Comparison of ENCODE assay signal across 8 cellular contexts in genomic region chr1:85465099-85465790, GRCh38. TPM values are rescaled to one million over a fixed set of nuclear protein-coding genes. Genes with fewer than 3 reads are reported as not detected.
DNase-seq lines count a peak whose midpoint lies in the region; ATAC-seq, FAIRE-seq and TF ChIP-seq lines count a peak whose summit lies in the region.

TSS of gene DDAH1 (minus strand) at chr1:85465159. CDS start at chr1:85465045, 114 bp downstream.

- ATAC-seq in GM19438 (IDR thresholded peaks at IDR 0.05; ENCODE audit: low read depth, unreplicated experiment) = peak; percentile 46
- peak; percentile 77 for ATAC-seq in left lung
- peak; percentile 63 for ATAC-seq in stimulated activated effector memory CD8-positive, alpha-beta T cell treated with anti-CD3 and anti-CD28 coated beads, Interleukin-12 subunit alpha, Interleukin-12 subunit beta, amount 100 ng/mL, for 72 hours
- no peak for ATAC-seq in HG03378 (IDR thresholded peaks at IDR 0.05; ENCODE audit: unreplicated experiment)

- intact Hi-C loops in dorsolateral prefrontal cortex (cut with DNase I) = loop anchor here (2.0 to 10.0 kb wide), 4 partner anchors 112 to 240 kb away; partner anchors contain the start of genes BCL10 (in 1 of the 2) and ZNHIT6 (in 1 of the 2)
- intact Hi-C loops in left lung (cut with DNase I) = no loop called here

- H3K4me1 ChIP-seq in left lung = peaks cover 0 to 21% of the 10 kb centered on the region in 2 donors

- no peak for FAIRE-seq in HTR-8/SVneo (lab: Jason Lieb, UNC)

- peaks cover 3% of the 10 kb centered on the region for H3K9me3 Mint-ChIP-seq in stimulated activated effector memory CD8-positive, alpha-beta T cell treated with anti-CD3 and anti-CD28 coated beads, Interleukin-12 subunit alpha, Interleukin-12 subunit beta, amount 100 ng/mL, for 72 hours

- H3K27ac ChIP-seq in SK-N-MC = no peak within 1 kb of the TSS
- H3K27ac ChIP-seq in dorsolateral prefrontal cortex = peak within 1 kb of the TSS in 52 of 59 donors; percentile 24 to 89 (median 78)
- H3K27ac ChIP-seq in left lung = peak within 1 kb of the TSS; percentile 80 to 82

- TF ChIP-seq CTCF in dorsolateral prefrontal cortex (IDR thresholded peaks at IDR 0.05 in 54 of 56, conservative IDR thresholded peaks at IDR 0.05 in 2 of 56; ENCODE audit: low read depth in 1 of 56, partially characterized antibody in 56 of 56) (peak in 2 of 56 donors; percentile 12 to 13), left lung (IDR thresholded peaks at IDR 0.05) (no peak)

- H3K9ac ChIP-seq in SK-N-MC (ENCODE audit: insufficient read length) = peak within 1 kb of the TSS; percentile 59

- H3K4me3 Mint-ChIP-seq in stimulated activated effector memory CD8-positive, alpha-beta T cell treated with anti-CD3 and anti-CD28 coated beads, Interleukin-12 subunit alpha, Interleukin-12 subunit beta, amount 100 ng/mL, for 72 hours = peak within 1 kb of the TSS; percentile 29

- no peak within 1 kb of the TSS for H3K27ac Mint-ChIP-seq in stimulated activated effector memory CD8-positive, alpha-beta T cell treated with anti-CD3 and anti-CD28 coated beads, Interleukin-12 subunit alpha, Interleukin-12 subunit beta, amount 100 ng/mL, for 72 hours

- H3K27me3 ChIP-seq in dorsolateral prefrontal cortex (no peaks in the 10 kb centered on the region), left lung (peaks cover 0 to 28% of the 10 kb centered on the region in 2 donors)

- H3K4me1 Mint-ChIP-seq in stimulated activated effector memory CD8-positive, alpha-beta T cell treated with anti-CD3 and anti-CD28 coated beads, Interleukin-12 subunit alpha, Interleukin-12 subunit beta, amount 100 ng/mL, for 72 hours = no peaks in the 10 kb centered on the region

- H3K36me3 Mint-ChIP-seq in stimulated activated effector memory CD8-positive, alpha-beta T cell treated with anti-CD3 and anti-CD28 coated beads, Interleukin-12 subunit alpha, Interleukin-12 subunit beta, amount 100 ng/mL, for 72 hours = no peaks in the 10 kb centered on the region

- H3K9me3 ChIP-seq in SK-N-MC (ENCODE audit: low read depth, low read length) (no peaks in the 10 kb centered on the region), left lung (no peaks in the 10 kb centered on the region)

- no peaks in the 10 kb centered on the region for H3K36me3 ChIP-seq in SK-N-MC (ENCODE audit: insufficient read depth, low read length)
- H3K36me3 ChIP-seq in left lung = no peaks in the 10 kb centered on the region

- H3K4me3 ChIP-seq in SK-N-MC (peak within 1 kb of the TSS; percentile 94), dorsolateral prefrontal cortex (peak within 1 kb of the TSS; percentile 55 to 85 (median 72)), left lung (peak within 1 kb of the TSS; percentile 58 to 68)

- DNase-seq in DMS 273 (lab: John Stamatoyannopoulos, UW; ENCODE audit: unreplicated experiment) (peak; percentile 91), HTR-8/SVneo (ENCODE audit: insufficient read length, low spot score) (peak; percentile 51), SK-N-MC (ENCODE audit: low read depth, low spot score) (no peak), dorsolateral prefrontal cortex (peak in 8 of 10 donors; percentile 36 to 74 (median 49)), left lung (peak; percentile 77 to 87)
- no peak for DNase-seq in stimulated activated effector memory CD8-positive, alpha-beta T cell treated with anti-CD3 and anti-CD28 coated beads, Interleukin-12 subunit alpha, Interleukin-12 subunit beta, amount 100 ng/mL, for 72 hours (ENCODE audit: low spot score in 2 of 2)

RNA-seq across cellular contexts. Expression of gene DDAH1, which starts in this region (rescaled TPM):
- total RNA-seq in dorsolateral prefrontal cortex (100 to 1,000 TPM in 116 of 120 experiments, 10 to 100 TPM in 4; 76.1 to 218 (median 142) TPM), left lung (100 to 1,000 TPM in 1 of 2 donors, 10 to 100 TPM in 1; 71.5 to 121 TPM)

Comparison
In these comparisons a context has a peak if more than half of its experiments do, and no peak if none do; other contexts are left out.
1. DNase-seq: peak in DMS 273 (single experiment), HTR-8/SVneo (single experiment), dorsolateral prefrontal cortex (8 of 10) and left lung (2 of 2); none in SK-N-MC (single experiment) and stimulated activated effector memory CD8-positive, alpha-beta T cell treated with anti-CD3 and anti-CD28 coated beads, Interleukin-12 subunit alpha, Interleukin-12 subunit beta, amount 100 ng/mL, for 72 hours (0 of 2).
2. intact Hi-C loops: an anchor here in dorsolateral prefrontal cortex (2.0 to 10.0 kb wide); none called in left lung.
3. Peak in every context shown above with its lines, with median percentiles within 50 percentile points of each other: H3K4me3 ChIP-seq.